Comparison of ENCODE assay signal across 20 cellular contexts in the genomic region with DNA sequence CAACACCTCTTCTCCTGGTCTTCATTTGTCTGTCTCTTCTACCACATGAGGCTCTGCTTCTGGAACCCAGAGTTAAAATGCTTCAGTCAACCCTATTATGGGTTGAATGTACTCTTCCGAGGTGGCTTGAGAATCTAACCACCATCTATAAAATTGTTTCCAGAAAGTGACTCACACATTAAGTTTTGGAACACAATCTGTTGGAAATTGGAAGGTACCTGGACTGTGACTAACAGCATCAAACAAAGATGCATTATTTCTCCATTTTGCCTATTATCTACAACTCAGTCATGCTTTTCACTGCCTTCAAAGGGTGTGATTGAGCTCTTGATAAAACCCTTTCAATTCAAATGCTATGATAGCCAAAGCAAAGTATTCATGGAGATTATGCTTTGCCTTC.
A peak's percentile ranks its signal among the peaks of the same experiment; 100 is the strongest.
DNase-seq lines count a peak whose midpoint lies in the region; ATAC-seq, FAIRE-seq and TF ChIP-seq lines count a peak whose summit lies in the region.
"Had no signal": no experiment of that assay in that cellular context is flagged by ENCODE, and none has a peak within 500 bp of the region (broad histone marks: within the 10 kb centered on the region; RNA-seq: fewer than 3 reads in every experiment).

No MANE protein-coding gene starts in this region.

- H3K9me3 Mint-ChIP-seq in immature natural killer cell = peaks cover 0 to 14% (median 3%) of the 10 kb centered on the region in 6 donors

- H3K4me3 Mint-ChIP-seq in immature natural killer cell = no peak overlapping the region
- H3K4me3 Mint-ChIP-seq: CD4-positive, CD25-positive, alpha-beta regulatory T cell had no signal

- TF ChIP-seq CTCF in A673 (conservative IDR thresholded peaks at IDR 0.05; ENCODE audit: low read depth, low read length) = no peak

- no peak overlapping the region for H3K27ac Mint-ChIP-seq in immature natural killer cell
- H3K27ac Mint-ChIP-seq: CD4-positive, CD25-positive, alpha-beta regulatory T cell had no signal

- FAIRE-seq in islet of Langerhans (lab: Jason Lieb, UNC) = peak; percentile 49
- FAIRE-seq: G401.6, GM12891, H1 had no signal

- H3K27ac ChIP-seq in A673 (ENCODE audit: low read depth, low read length, poor library complexity, severe bottlenecking) = no peak overlapping the region
- H3K27ac ChIP-seq: BLaER1 treated with 17β-estradiol and CSF1 and Interleukin-3, amounts not matched to agents 10 nM and 100 nM had no signal

- no TSS peak for BruUV-seq in A673 (replicated peaks; lab: Mats Ljungman, UMichigan)

- POLR2A ChIA-PET in A673 (lab: Charles Lee; ENCODE audit: low non-redundant PET) = interaction anchor here (0.6 kb wide), 1 partner anchor 206 kb away, joined by 5 read pairs; no protein-coding TSS in a partner anchor

- intact Hi-C loops in A673 (cut with micrococcal nuclease; ENCODE audit: unreplicated experiment) = no loop called here

- no peaks in the 10 kb centered on the region for H3K36me3 ChIP-seq in A673 (ENCODE audit: insufficient read depth, low read length, poor library complexity, severe bottlenecking)
- H3K36me3 ChIP-seq: BLaER1 treated with 17β-estradiol and CSF1 and Interleukin-3, amounts not matched to agents 10 nM and 100 nM; HAP-1 had no signal

- no peaks in the 10 kb centered on the region for H3K27me3 Mint-ChIP-seq in immature natural killer cell (ENCODE audit: low read depth in 3 of 3)
- H3K27me3 Mint-ChIP-seq: CD4-positive, CD25-positive, alpha-beta regulatory T cell had no signal

- no peak overlapping the region for H3K4me3 ChIP-seq in A673 (ENCODE audit: low read depth, low read length, poor library complexity, severe bottlenecking)
- H3K4me3 ChIP-seq: BLaER1 treated with 17β-estradiol and CSF1 and Interleukin-3, amounts not matched to agents 10 nM and 100 nM; HAP-1 had no signal

- no peaks in the 10 kb centered on the region for H3K4me1 Mint-ChIP-seq in immature natural killer cell
- H3K4me1 Mint-ChIP-seq: CD4-positive, CD25-positive, alpha-beta regulatory T cell had no signal

- no peaks in the 10 kb centered on the region for H3K27me3 ChIP-seq in A673 (replicated peaks; ENCODE audit: insufficient read depth, low read depth, low read length, poor library complexity)
- H3K27me3 ChIP-seq: BLaER1 treated with 17β-estradiol and CSF1 and Interleukin-3, amounts not matched to agents 10 nM and 100 nM had no signal

- CTCF ChIA-PET in A673 (lab: Charles Lee) = no interaction called here

- DNase-seq in A673 (ENCODE audit: low spot score) = peak; percentile 11
- DNase-seq in HT1080 (ENCODE audit: low read depth) = peak; percentile 2
- DNase-seq in astrocyte of the hippocampus (ENCODE audit: low read depth, low spot score) = peak; percentile 53
- DNase-seq in immature natural killer cell = no peak
- DNase-seq in NOMO-1 (lab: John Stamatoyannopoulos, UW; ENCODE audit: unreplicated experiment in 2 of 2) = no peak
- DNase-seq: 8988T; ACHN; Calu3; CD4-positive, CD25-positive, alpha-beta regulatory T cell; DMS 273 treated with DMSO at 0.1 percent for 48 hours; EL; IMR-90; KBM-7 had no signal

- no peak for ATAC-seq in HG03432 (IDR thresholded peaks at IDR 0.05; ENCODE audit: unreplicated experiment)

- peaks cover 5% of the 10 kb centered on the region for H3K4me1 ChIP-seq in A673 (ENCODE audit: insufficient read depth, low read length, poor library complexity, severe bottlenecking)
- H3K4me1 ChIP-seq: BLaER1 treated with 17β-estradiol and CSF1 and Interleukin-3, amounts not matched to agents 10 nM and 100 nM; HAP-1 had no signal

- no peaks in the 10 kb centered on the region for H3K9me3 ChIP-seq in A673 (ENCODE audit: low read depth, low read length, poor library complexity, severe bottlenecking)
- H3K9me3 ChIP-seq: BLaER1 treated with 17β-estradiol and CSF1 and Interleukin-3, amounts not matched to agents 10 nM and 100 nM; HAP-1 had no signal

- H3K36me3 Mint-ChIP-seq in immature natural killer cell = no peaks in the 10 kb centered on the region
- H3K36me3 Mint-ChIP-seq: CD4-positive, CD25-positive, alpha-beta regulatory T cell had no signal

Comparison
In these comparisons a context has a peak if more than half of its experiments do, and no peak if none do; other contexts are left out.
1. DNase-seq: peak in A673 (single experiment), HT1080 (single experiment) and astrocyte of the hippocampus (single experiment); none in immature natural killer cell (0 of 3) and NOMO-1 (0 of 2).